Comparison of ENCODE assay signal across 1 cellular context in the genomic region with DNA sequence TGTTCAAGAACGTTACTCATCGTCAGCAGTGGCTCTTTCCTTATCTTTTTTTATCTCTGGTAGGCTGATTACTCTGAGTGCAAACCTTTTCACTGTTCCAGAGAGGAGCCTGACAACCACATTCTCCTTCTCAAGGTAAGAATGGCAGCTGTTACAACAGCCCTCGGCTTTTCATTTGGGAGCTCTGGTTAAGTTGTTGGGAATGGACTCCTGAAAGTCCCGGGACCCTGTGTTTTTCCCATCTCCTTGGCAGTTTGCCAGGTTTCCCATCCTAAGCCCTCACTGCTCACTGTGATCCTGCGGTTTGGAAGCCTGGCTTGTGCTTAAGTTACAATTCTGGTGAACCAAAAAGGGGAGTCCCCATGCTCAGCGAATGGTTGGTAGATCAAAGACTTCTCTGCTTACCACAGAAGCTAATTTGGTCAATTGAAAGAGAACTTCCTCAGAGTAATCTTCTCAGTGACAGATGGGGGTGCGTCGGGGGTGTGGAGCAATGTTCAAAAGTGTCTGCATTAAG.
TF ChIP-seq lines count a peak whose summit lies in the region.

No MANE protein-coding gene starts in this region.

TF ChIP-seq in K562, 482 proteins besides CTCF, POLR2A, EP300 and RAD21 (continued from another document):
- TF ChIP-seq XRCC4 (IDR thresholded peaks at IDR 0.05; ENCODE audit: extremely low read depth, insufficient read depth, insufficient read length), result no peak
